ENCODE assay signal across 8 cellular contexts in genomic region chr10:104337985-104338735, GRCh38. TPM values are rescaled to one million over a fixed set of nuclear protein-coding genes. Genes with fewer than 3 reads are reported as not detected.
A peak's percentile ranks its signal among the peaks of the same experiment; 100 is the strongest.
DNase-seq lines count a peak whose midpoint lies in the region; ATAC-seq and TF ChIP-seq lines count a peak whose summit lies in the region.

Gene ITPRIP, minus strand, starts transcription at chr10:104338465. Its CDS starts 22,414 bp downstream, at chr10:104316051.

- H3K9me3 ChIP-seq in lung (ENCODE audit: control insufficient read depth in 2 of 2, insufficient read depth in 1 of 2, low read length in 1 of 2): no peaks in the 10 kb centered on the region

- TF ChIP-seq CTCF in lung (IDR thresholded peaks at IDR 0.05; ENCODE audit: control extremely low read depth, extremely low read depth): no peak

- peaks cover 0 to 2% of the 10 kb centered on the region in 2 donors for H3K36me3 ChIP-seq in lung (ENCODE audit: control insufficient read depth in 2 of 2, insufficient read depth in 2 of 2, low read length in 2 of 2)

- peak within 1 kb of the TSS; percentile 97 for H3K4me3 ChIP-seq in lung

- peak within 1 kb of the TSS; percentile 100 for H3K27ac ChIP-seq in lung (ENCODE audit: low read depth in 1 of 2, low read length in 1 of 2)

- peak; percentile 68 for ATAC-seq in HG02840 (IDR thresholded peaks at IDR 0.05; ENCODE audit: low FRiP score, unreplicated experiment)
- peak; percentile 86 for ATAC-seq in lung (ENCODE audit: insufficient read depth, low FRiP score)

- DNase-seq in NCI-H446 (lab: John Stamatoyannopoulos, UW): peak; percentile 43 to 51
- no peak for DNase-seq in NCI-H446 treated with DMSO at 0.1 percent for 48 hours (lab: John Stamatoyannopoulos, UW)
- peak; percentile 75 for DNase-seq in NCI-H226
- peak; percentile 72 to 77 for DNase-seq in activated CD4-positive, alpha-beta T cell treated with anti-CD3 and anti-CD28 coated beads, Interleukin-2, amount 50 U/mL, for 48 hours
- peak; percentile 81 for DNase-seq in ecto neural progenitor cell (ENCODE audit: low spot score)
- DNase-seq in lung (ENCODE audit: low spot score): peak; percentile 78
- peak; percentile 46 for DNase-seq in stimulated activated CD8-positive, alpha-beta memory T cell treated with anti-CD3 and anti-CD28 coated beads, Interleukin-15, amount 100 ng/mL, for 1 hour (ENCODE audit: low read depth)

- WGBS in lung, 2 donors: 0 to 1% methylated on average over 55 to 70 of the region's 70 CpGs

- H3K4me1 ChIP-seq in lung (ENCODE audit: control insufficient read depth in 2 of 2, insufficient read depth in 2 of 2, low read length in 2 of 2): peaks cover 21 to 39% of the 10 kb centered on the region in 2 donors

- no peaks in the 10 kb centered on the region for H3K27me3 ChIP-seq in lung (ENCODE audit: control insufficient read depth, insufficient read depth)

RNA-seq across cellular contexts. Expression of gene ITPRIP, which starts in this region (rescaled TPM):
- total RNA-seq in lung: 10 to 100 TPM; 23.8 to 36.0 TPM
- 10 to 100 TPM; 21.7 to 44.7 TPM for polyA plus RNA-seq in lung
